ENCODE assay signal across 24 cellular contexts in genomic region chr5:178404987-178405386, GRCh38.
DNase-seq lines count a peak whose midpoint lies in the region; ATAC-seq, FAIRE-seq and TF ChIP-seq lines count a peak whose summit lies in the region.
"Had no signal": no experiment of that assay in that cellular context is flagged by ENCODE, and none has a peak within 500 bp of the region (broad histone marks: within the 10 kb centered on the region; RNA-seq: fewer than 3 reads in every experiment).

No MANE protein-coding gene starts in this region.

- H3K27ac ChIP-seq in astrocyte (ENCODE audit: low read depth, low read length) (no peak overlapping the region), neutrophil (peak overlapping the region; percentile 4), testis (no peak overlapping the region)
- H3K27ac ChIP-seq: lower lobe of right lung, vagina had no signal

- FAIRE-seq in astrocyte (lab: Jason Lieb, UNC): no peak
- FAIRE-seq in D721Med (lab: Jason Lieb, UNC): no peak
- FAIRE-seq: endothelial cell of umbilical vein, H1, TTC549 had no signal

- no peak overlapping the region for H2AFZ ChIP-seq in astrocyte (ENCODE audit: low read depth, low read length)

- H3K4me2 ChIP-seq in astrocyte (ENCODE audit: low read length): no peak overlapping the region

- TF ChIP-seq POLR2A in testis (IDR thresholded peaks at IDR 0.05): no peak

- H4K20me1 ChIP-seq in astrocyte (ENCODE audit: insufficient read depth, low read length): no peaks in the 10 kb centered on the region

- 86 to 87% methylated on average over 8 of the region's 8 CpGs for WGBS in testis, 2 donors

- H3K27me3 Mint-ChIP-seq in astrocyte (ENCODE audit: low read depth, unreplicated experiment): peaks cover 11% of the 10 kb centered on the region

- TF ChIP-seq CTCF in astrocyte (IDR thresholded peaks at IDR 0.05; ENCODE audit: insufficient read depth, low read depth, low read length) (no peak), neutrophil (IDR thresholded peaks at IDR 0.05) (no peak), testis (IDR thresholded peaks at IDR 0.05) (no peak), D721Med (IDR thresholded peaks at IDR 0.05; ENCODE audit: insufficient read depth, missing control alignments) (no peak)

- H3K27ac Mint-ChIP-seq in astrocyte (ENCODE audit: unreplicated experiment): no peak overlapping the region
- H3K27ac Mint-ChIP-seq: activated CD4-positive, alpha-beta T cell treated with anti-CD3 and anti-CD28 coated beads for 36 hours; activated naive CD8-positive, alpha-beta T cell treated with anti-CD3 and anti-CD28 coated beads, Interleukin-2, amount 10 ng/mL, durations not matched to agents 7 days and 5 days; activated T-helper 1 cell treated with anti-CD3 and anti-CD28 coated beads, Interleukin-12 subunit alpha, Interleukin-12 subunit beta, Interleukin-2, Interleukin-4 antibody, amounts not matched to agents 30 ng/mL and 10 ng/mL and 1 ng/mL, durations not matched to agents 14 hours and 24 hours and 36 hours; CD4-positive, alpha-beta memory T cell; IgD-negative memory B cell had no signal

- H3K4me3 ChIP-seq in astrocyte (ENCODE audit: insufficient read depth, low read depth, low read length) (no peak overlapping the region), neutrophil (ENCODE audit: low read depth in 1 of 2, low read length in 1 of 2) (no peak overlapping the region), testis (no peak overlapping the region)
- H3K4me3 ChIP-seq: lower lobe of right lung, vagina had no signal

- H3K4me3 Mint-ChIP-seq in astrocyte (ENCODE audit: unreplicated experiment): no peak overlapping the region
- H3K4me3 Mint-ChIP-seq: activated CD4-positive, alpha-beta T cell treated with anti-CD3 and anti-CD28 coated beads for 36 hours; activated naive CD8-positive, alpha-beta T cell treated with anti-CD3 and anti-CD28 coated beads, Interleukin-2, amount 10 ng/mL, durations not matched to agents 7 days and 5 days; activated T-helper 1 cell treated with anti-CD3 and anti-CD28 coated beads, Interleukin-12 subunit alpha, Interleukin-12 subunit beta, Interleukin-2, Interleukin-4 antibody, amounts not matched to agents 30 ng/mL and 10 ng/mL and 1 ng/mL, durations not matched to agents 14 hours and 24 hours and 36 hours; CD4-positive, alpha-beta memory T cell; IgD-negative memory B cell had no signal

- H3K9me3 ChIP-seq in astrocyte (ENCODE audit: insufficient read depth, low read depth, low read length): no peaks in the 10 kb centered on the region
- no peaks in the 10 kb centered on the region for H3K9me3 ChIP-seq in neutrophil
- no peaks in the 10 kb centered on the region for H3K9me3 ChIP-seq in testis
- H3K9me3 ChIP-seq: lower lobe of right lung, vagina had no signal

- no peak for ATAC-seq in GM21619 (IDR thresholded peaks at IDR 0.05; ENCODE audit: unreplicated experiment)
- no peak for ATAC-seq in GM19455 (IDR thresholded peaks at IDR 0.05; ENCODE audit: unreplicated experiment)
- ATAC-seq: activated CD4-positive, alpha-beta T cell treated with anti-CD3 and anti-CD28 coated beads for 36 hours; lower lobe of right lung had no signal

- H3K79me2 ChIP-seq in astrocyte (ENCODE audit: insufficient read depth, low read length): no peaks in the 10 kb centered on the region

- H3K9ac ChIP-seq in astrocyte (ENCODE audit: low read length): no peak overlapping the region

- peaks cover 11% of the 10 kb centered on the region for H3K9me3 Mint-ChIP-seq in astrocyte (ENCODE audit: unreplicated experiment)
- H3K9me3 Mint-ChIP-seq: activated T-helper 1 cell treated with anti-CD3 and anti-CD28 coated beads, Interleukin-12 subunit alpha, Interleukin-12 subunit beta, Interleukin-2, Interleukin-4 antibody, amounts not matched to agents 30 ng/mL and 10 ng/mL and 1 ng/mL, durations not matched to agents 14 hours and 24 hours and 36 hours had no signal

- no peaks in the 10 kb centered on the region for H3K36me3 Mint-ChIP-seq in astrocyte (ENCODE audit: low read depth, unreplicated experiment)
- H3K36me3 Mint-ChIP-seq: activated naive CD8-positive, alpha-beta T cell treated with anti-CD3 and anti-CD28 coated beads, Interleukin-2, amount 10 ng/mL, durations not matched to agents 7 days and 5 days had no signal

- H3K4me1 ChIP-seq in astrocyte (ENCODE audit: insufficient read depth, low read length): no peaks in the 10 kb centered on the region
- H3K4me1 ChIP-seq in neutrophil (ENCODE audit: control insufficient read depth in 1 of 2, insufficient read depth in 1 of 2, low read depth in 1 of 2, low read length in 1 of 2): peaks cover 15 to 19% of the 10 kb centered on the region in 2 experiments
- H3K4me1 ChIP-seq in testis: no peaks in the 10 kb centered on the region
- H3K4me1 ChIP-seq: lower lobe of right lung, vagina had no signal

- DNase-seq in CD1c-positive myeloid dendritic cell (ENCODE audit: extremely low spot score): peak; percentile 28
- peak; percentile 90 for DNase-seq in NOMO-1 (lab: John Stamatoyannopoulos, UW; ENCODE audit: unreplicated experiment in 2 of 2)
- peak; percentile 2 for DNase-seq in astrocyte (ENCODE audit: low read depth)
- no peak for DNase-seq in testis
- no peak for DNase-seq in D721Med (ENCODE audit: insufficient read length, low spot score)
- DNase-seq: activated CD4-positive, alpha-beta T cell treated with anti-CD3 and anti-CD28 coated beads for 36 hours; activated naive CD8-positive, alpha-beta T cell treated with anti-CD3 and anti-CD28 coated beads, Interleukin-2, amount 10 ng/mL, durations not matched to agents 7 days and 5 days; CD4-positive, alpha-beta memory T cell; dermis blood vessel endothelial cell; DMS53; lower lobe of right lung; NCI-H1694 treated with DMSO at 0.1 percent for 48 hours; RPMI8226; stimulated activated CD4-positive, alpha-beta T cell treated with anti-CD3 and anti-CD28 coated beads, Interleukin-12 subunit alpha, Interleukin-12 subunit beta, amount 100 ng/mL, for 4 hours; SW 1271 had no signal

- H3K27me3 ChIP-seq in astrocyte (ENCODE audit: insufficient read depth, low read length) (no peaks in the 10 kb centered on the region), neutrophil (no peaks in the 10 kb centered on the region), testis (no peaks in the 10 kb centered on the region)
- H3K27me3 ChIP-seq: vagina had no signal

- intact Hi-C loops in testis (cut with DNase I; ENCODE audit: low total_unique reads): no loop called here

- no peaks in the 10 kb centered on the region for H3K36me3 ChIP-seq in astrocyte (ENCODE audit: insufficient read depth, low read length)
- H3K36me3 ChIP-seq in neutrophil: no peaks in the 10 kb centered on the region
- H3K36me3 ChIP-seq in testis (ENCODE audit: low read depth, missing control alignments): no peaks in the 10 kb centered on the region
- H3K36me3 ChIP-seq: lower lobe of right lung, vagina had no signal

- H3K4me1 Mint-ChIP-seq in astrocyte (ENCODE audit: low read depth, unreplicated experiment): no peaks in the 10 kb centered on the region
- H3K4me1 Mint-ChIP-seq: activated CD4-positive, alpha-beta T cell treated with anti-CD3 and anti-CD28 coated beads for 36 hours; activated naive CD8-positive, alpha-beta T cell treated with anti-CD3 and anti-CD28 coated beads, Interleukin-2, amount 10 ng/mL, durations not matched to agents 7 days and 5 days; CD4-positive, alpha-beta memory T cell; IgD-negative memory B cell had no signal

Comparison
In these comparisons a context has a peak if more than half of its experiments do, and no peak if none do; other contexts are left out.
1. DNase-seq: peak in CD1c-positive myeloid dendritic cell (single experiment), NOMO-1 (2 of 2) and astrocyte (single experiment); none in testis (single experiment) and D721Med (single experiment).